Comparison of ENCODE assay signal across 17 cellular contexts in genomic region chr15:63630036-63630751, GRCh38. TPM values are rescaled to one million over a fixed set of nuclear protein-coding genes. Genes with fewer than 3 reads are reported as not detected.
DNase-seq lines count a peak whose midpoint lies in the region; ATAC-seq and TF ChIP-seq lines count a peak whose summit lies in the region.
"Had no signal": no experiment of that assay in that cellular context is flagged by ENCODE, and none has a peak within 500 bp of the region (broad histone marks: within the 10 kb centered on the region; RNA-seq: fewer than 3 reads in every experiment).

No MANE protein-coding gene starts in this region.

- H3K4me1 ChIP-seq in GM23248 (ENCODE audit: insufficient read depth) = peaks cover 5% of the 10 kb centered on the region; the same call in 1 of the 2 replicates
- H3K4me1 ChIP-seq: SJCRH30 had no signal

- no peaks in the 10 kb centered on the region for H3K79me2 ChIP-seq in GM23248 (ENCODE audit: insufficient read depth)

- peak overlapping the region; percentile 37 for H3K27ac ChIP-seq in GM23248
- H3K27ac ChIP-seq: RWPE1, SJCRH30 had no signal

- no peak for ATAC-seq in HG02798 (IDR thresholded peaks at IDR 0.05; ENCODE audit: poor library complexity, unreplicated experiment)

- in situ Hi-C loops in GM23248 (cut with MboI) = no loop called here
- in situ Hi-C loops in ACHN (cut with HindIII; ENCODE audit: low pct_ligation_motif_present, low pct_unique_long_range_greater_than_20kb, low sequenced_read_pairs) = no loop called here

- H4K20me1 ChIP-seq in GM23248 (ENCODE audit: insufficient read depth) = no peaks in the 10 kb centered on the region

- H3K9me2 ChIP-seq in GM23248 (ENCODE audit: insufficient read depth) = no peaks in the 10 kb centered on the region

- H2AFZ ChIP-seq in GM23248 = no peak overlapping the region

- no peaks in the 10 kb centered on the region for H3K27me3 ChIP-seq in GM23248 (replicated peaks; ENCODE audit: insufficient read depth)
- H3K27me3 ChIP-seq: SJCRH30 had no signal

- no peak for TF ChIP-seq CTCF in fibroblast of villous mesenchyme (IDR thresholded peaks at IDR 0.05; ENCODE audit: insufficient read depth, low read depth, low read length)

- no peak for DNase-seq in GM23248
- peak; percentile 59 for DNase-seq in amniotic epithelial cell (ENCODE audit: low read depth)
- peak; percentile 33 for DNase-seq in fibroblast of villous mesenchyme (ENCODE audit: low read depth)
- peak; percentile 73 for DNase-seq in superior temporal gyrus (ENCODE audit: extremely low spot score)
- no peak for DNase-seq in NCI-H1417 (lab: John Stamatoyannopoulos, UW)
- no peak for DNase-seq in ACHN
- DNase-seq: CD8-positive, alpha-beta memory T cell; DMS79 treated with DMSO at 0.1 percent for 48 hours; HCEC 1CT; NCI-H1105 treated with DMSO at 0.1 percent for 48 hours; NCI-H187 treated with DMSO at 0.1 percent for 48 hours; NCI-H446; NCI-H69; OCI-M1; SJCRH30 had no signal

- no peak overlapping the region for H3K4me3 ChIP-seq in GM23248
- H3K4me3 ChIP-seq in fibroblast of villous mesenchyme (ENCODE audit: low read depth, low read length) = no peak overlapping the region
- H3K4me3 ChIP-seq: SJCRH30 had no signal

- H3F3A ChIP-seq in GM23248 (ENCODE audit: insufficient read depth) = peaks cover 27% of the 10 kb centered on the region

- H3K9ac ChIP-seq in GM23248 = no peak overlapping the region

- no peaks in the 10 kb centered on the region for H3K9me3 ChIP-seq in GM23248 (ENCODE audit: low read depth)
- H3K9me3 ChIP-seq: SJCRH30 had no signal

- H3K36me3 ChIP-seq in GM23248 (ENCODE audit: low read depth) = peaks cover 40% of the 10 kb centered on the region

- H3K4me2 ChIP-seq in GM23248 (ENCODE audit: unreplicated experiment) = peak overlapping the region; percentile 10

- WGBS in GM23248 (ENCODE audit: low coverage in 1 of 2, low lambda C conversion rate in 2 of 2, missing lambda C conversion rate in 2 of 2), 2 experiments = 56% methylated on average over 7 of the region's 7 CpGs

RNA-seq across cellular contexts. Expression of gene FBXL22, which starts 33.0 kb away (rescaled TPM):
- total RNA-seq in GM23248 (2014; rRNA removed; shearing (Covaris generic)) = 0.32 TPM in 1 of 2 replicates, not detected in the other
- 0.65 and 1.4 TPM in 2 replicates for polyA plus RNA-seq in GM23248 (2016; fragmentation: Nextera tagmentation; extraction: Ambion mirVana)
- total RNA-seq in fibroblast of villous mesenchyme = 1.3 and 2.3 TPM in 2 replicates

Comparison
In these comparisons a context has a peak if more than half of its experiments do, and no peak if none do; other contexts are left out.
1. DNase-seq: peak in amniotic epithelial cell (single experiment), fibroblast of villous mesenchyme (single experiment) and superior temporal gyrus (single experiment); none in GM23248 (single experiment), NCI-H1417 (0 of 3) and ACHN (single experiment).